ENCODE assay signal across 26 cellular contexts in genomic region chr4:85639946-85640345, GRCh38.
"Had no signal": no experiment of that assay in that cellular context is flagged by ENCODE, and none has a peak within 500 bp of the region (broad histone marks: within the 10 kb centered on the region; RNA-seq: fewer than 3 reads in every experiment).

No MANE protein-coding gene starts in this region.

- ATAC-seq: effector memory CD8-positive, alpha-beta T cell; esophagus mucosa; gastrocnemius medialis; left cardiac atrium; left lung; left ventricle myocardium superior; lower lobe of right lung had no signal

- H3K27me3 ChIP-seq: colonic mucosa, esophagus squamous epithelium, gastrocnemius medialis, heart right ventricle, left lung had no signal

- DNase-seq: colonic mucosa; cortex of kidney; effector CD8-positive, alpha-beta T cell; effector memory CD8-positive, alpha-beta T cell; endodermal cell; esophagus squamous epithelium; foreskin fibroblast; foreskin melanocyte; gastrocnemius medialis; glutamatergic neuron; head of caudate nucleus; heart right ventricle; hippocampal formation; left cardiac atrium; left lung; left ventricle myocardium superior; lower lobe of right lung; mesendoderm; midbrain; naive B cell had no signal

- H3K27me3 Mint-ChIP-seq: dendritic cell treated with granulocyte-macrophage colony-stimulating factor and Interleukin-4, amounts not matched to agents 40 ng/mL and 50 ng/mL, for 4 days; effector memory CD8-positive, alpha-beta T cell; naive B cell had no signal

- H3K27ac Mint-ChIP-seq: dendritic cell treated with granulocyte-macrophage colony-stimulating factor and Interleukin-4, amounts not matched to agents 40 ng/mL and 50 ng/mL, for 4 days; effector memory CD8-positive, alpha-beta T cell; endodermal cell had no signal

- H3K4me1 ChIP-seq: colonic mucosa, esophagus squamous epithelium, gastrocnemius medialis, left lung, lower lobe of right lung had no signal

- H3K9me3 Mint-ChIP-seq: endodermal cell had no signal

- H3K9me3 ChIP-seq: colonic mucosa, esophagus squamous epithelium, gastrocnemius medialis, heart right ventricle, left lung, lower lobe of right lung had no signal

- H3K4me3 Mint-ChIP-seq: dendritic cell treated with granulocyte-macrophage colony-stimulating factor and Interleukin-4, amounts not matched to agents 40 ng/mL and 50 ng/mL, for 4 days; effector memory CD8-positive, alpha-beta T cell; endodermal cell had no signal

- FAIRE-seq: endometrium, islet of Langerhans, keratinocyte had no signal

- H3K36me3 ChIP-seq: colonic mucosa, esophagus squamous epithelium, gastrocnemius medialis, heart right ventricle, left lung, lower lobe of right lung had no signal

- H3K4me3 ChIP-seq: colonic mucosa, esophagus squamous epithelium, gastrocnemius medialis, heart right ventricle, left lung, lower lobe of right lung had no signal

- H3K27ac ChIP-seq: colonic mucosa, epithelial cell of prostate, esophagus squamous epithelium, gastrocnemius medialis, heart right ventricle, left lung, lower lobe of right lung had no signal
